1 cellular context compared by ENCODE assay signal in genomic region chr15:59372352-59373211, GRCh38.
TF ChIP-seq lines count a peak whose summit lies in the region.

Gene MYO1E (minus strand): TSS chr15:59372871. CDS start chr15:59372500, 371 bp downstream.

TF ChIP-seq in HepG2, 621 proteins besides CTCF, POLR2A, EP300 and RAD21 (continued from another document and continues in another):
- TF ChIP-seq ZNF503 (CRISPR knock-in tag; IDR thresholded peaks at IDR 0.05), result peak; percentile 52; the same call in 1 of the 2 replicates
- no peak for TF ChIP-seq ZNF513 (CRISPR knock-in tag; conservative IDR thresholded peaks at IDR 0.05)
- TF ChIP-seq SSRP1 (CRISPR knock-in tag; IDR thresholded peaks at IDR 0.05), result no peak
- TF ChIP-seq KLF6 (CRISPR knock-in tag; IDR thresholded peaks at IDR 0.05), result no peak
- TF ChIP-seq NCOA5 (CRISPR knock-in tag; IDR thresholded peaks at IDR 0.05), result no peak
- TF ChIP-seq MYNN (CRISPR knock-in tag; IDR thresholded peaks at IDR 0.05; ENCODE audit: low read depth), result no peak
- TF ChIP-seq MXD3 (CRISPR knock-in tag; IDR thresholded peaks at IDR 0.05), result no peak; the same call in 1 of the 2 replicates
- no peak for TF ChIP-seq ZNF335 (CRISPR knock-in tag; IDR thresholded peaks at IDR 0.05)
- TF ChIP-seq BRD4 (CRISPR knock-in tag; IDR thresholded peaks at IDR 0.05), result peak; percentile 42; the same call in 1 of the 2 replicates
- peak; percentile 94 for TF ChIP-seq ZMYM4 (CRISPR knock-in tag; IDR thresholded peaks at IDR 0.05)
- peak; percentile 60 for TF ChIP-seq MYC (CRISPR knock-in tag; IDR thresholded peaks at IDR 0.05; ENCODE audit: borderline replicate concordance)
- 0 out of 2 replicates have a peak, but pooled peaks have one; percentile 58 for TF ChIP-seq HNRNPL (IDR thresholded peaks at IDR 0.05; ENCODE audit: low read depth, low read length)
- TF ChIP-seq KAT8 (CRISPR knock-in tag; IDR thresholded peaks at IDR 0.05), result peak; percentile 59; the same call in 1 of the 2 replicates
- no peak for TF ChIP-seq TCF7L2 (IDR thresholded peaks at IDR 0.05; ENCODE audit: low read depth, low read length)
- no peak for TF ChIP-seq ZNF282 (IDR thresholded peaks at IDR 0.05; ENCODE audit: partially characterized antibody)
- no peak for TF ChIP-seq ZSCAN30 (CRISPR knock-in tag; IDR thresholded peaks at IDR 0.05)
- no peak for TF ChIP-seq ZNF766 (CRISPR knock-in tag; IDR thresholded peaks at IDR 0.05; ENCODE audit: borderline replicate concordance)
- no peak; the same call in 1 of the 2 replicates for TF ChIP-seq ZNF768 (CRISPR knock-in tag; IDR thresholded peaks at IDR 0.05)
- TF ChIP-seq ZNF574 (CRISPR knock-in tag; IDR thresholded peaks at IDR 0.05), result peak; percentile 69; the same call in 1 of the 2 replicates
- peak; percentile 92 for TF ChIP-seq NRL (CRISPR knock-in tag; IDR thresholded peaks at IDR 0.05; ENCODE audit: borderline replicate concordance)
- TF ChIP-seq USF2 (IDR thresholded peaks at IDR 0.05; ENCODE audit: low read depth, low read length), result no peak
- peak; percentile 80; the same call in 1 of the 2 replicates for TF ChIP-seq USF2 (CRISPR knock-in tag; IDR thresholded peaks at IDR 0.05; ENCODE audit: borderline replicate concordance)
- no peak for TF ChIP-seq TRIM22 (IDR thresholded peaks at IDR 0.05)
- no peak for TF ChIP-seq SAFB2 (CRISPR knock-in tag; IDR thresholded peaks at IDR 0.05; ENCODE audit: borderline replicate concordance, low read depth)
- no peak for TF ChIP-seq CHD4 (IDR thresholded peaks at IDR 0.05; ENCODE audit: borderline replicate concordance, low read length)
- TF ChIP-seq ZNF615 (CRISPR knock-in tag; IDR thresholded peaks at IDR 0.05; ENCODE audit: borderline replicate concordance), result no peak
- peak; percentile 84; the same call in 1 of the 2 replicates for TF ChIP-seq THAP9 (CRISPR knock-in tag; IDR thresholded peaks at IDR 0.05; ENCODE audit: borderline replicate concordance)
- TF ChIP-seq ZNF484 (CRISPR knock-in tag; IDR thresholded peaks at IDR 0.05; ENCODE audit: borderline replicate concordance, low read depth), result no peak
- 0 out of 2 replicates have a peak, but pooled peaks have one; percentile 15 for TF ChIP-seq ZBTB44 (CRISPR knock-in tag; IDR thresholded peaks at IDR 0.05)
- no peak for TF ChIP-seq ZNF138 (CRISPR knock-in tag; IDR thresholded peaks at IDR 0.05; ENCODE audit: low read depth)
- peak; percentile 91 for TF ChIP-seq KMT2B (CRISPR knock-in tag; IDR thresholded peaks at IDR 0.05)
- peak; percentile 93 for TF ChIP-seq ARID4A (CRISPR knock-in tag; IDR thresholded peaks at IDR 0.05; ENCODE audit: borderline replicate concordance)
- TF ChIP-seq ZNF652 (CRISPR knock-in tag; IDR thresholded peaks at IDR 0.05; ENCODE audit: borderline replicate concordance, low read depth), result no peak
- TF ChIP-seq TAF1 (CRISPR knock-in tag; IDR thresholded peaks at IDR 0.05), result peak; percentile 90; the same call in 1 of the 2 replicates
- TF ChIP-seq RBM22 (optimal IDR thresholded peaks at IDR 0.05; ENCODE audit: low read length), result no peak
- TF ChIP-seq HOXD1 (CRISPR knock-in tag; IDR thresholded peaks at IDR 0.05), result no peak
- TF ChIP-seq ZBTB3 (CRISPR knock-in tag; IDR thresholded peaks at IDR 0.05; ENCODE audit: borderline replicate concordance, low read depth), result no peak
- peak; percentile 80 for TF ChIP-seq ATF1 (CRISPR knock-in tag; IDR thresholded peaks at IDR 0.05)
- no peak for TF ChIP-seq ZNF598 (CRISPR knock-in tag; IDR thresholded peaks at IDR 0.05; ENCODE audit: borderline replicate concordance)
- no peak for TF ChIP-seq SMYD3 (CRISPR knock-in tag; IDR thresholded peaks at IDR 0.05)
- no peak for TF ChIP-seq ZNF260 (CRISPR knock-in tag; IDR thresholded peaks at IDR 0.05; ENCODE audit: borderline replicate concordance, low read depth)
- TF ChIP-seq MAZ (IDR thresholded peaks at IDR 0.05; ENCODE audit: borderline replicate concordance, low read depth, low read length), result no peak
- TF ChIP-seq MAZ (CRISPR knock-in tag; IDR thresholded peaks at IDR 0.05; ENCODE audit: low read depth), result 0 out of 2 replicates have a peak, but pooled peaks have one; percentile 25
- no peak for TF ChIP-seq MATR3 (CRISPR knock-in tag; IDR thresholded peaks at IDR 0.05)
